10 cellular contexts compared by ENCODE assay signal in the genomic region with DNA sequence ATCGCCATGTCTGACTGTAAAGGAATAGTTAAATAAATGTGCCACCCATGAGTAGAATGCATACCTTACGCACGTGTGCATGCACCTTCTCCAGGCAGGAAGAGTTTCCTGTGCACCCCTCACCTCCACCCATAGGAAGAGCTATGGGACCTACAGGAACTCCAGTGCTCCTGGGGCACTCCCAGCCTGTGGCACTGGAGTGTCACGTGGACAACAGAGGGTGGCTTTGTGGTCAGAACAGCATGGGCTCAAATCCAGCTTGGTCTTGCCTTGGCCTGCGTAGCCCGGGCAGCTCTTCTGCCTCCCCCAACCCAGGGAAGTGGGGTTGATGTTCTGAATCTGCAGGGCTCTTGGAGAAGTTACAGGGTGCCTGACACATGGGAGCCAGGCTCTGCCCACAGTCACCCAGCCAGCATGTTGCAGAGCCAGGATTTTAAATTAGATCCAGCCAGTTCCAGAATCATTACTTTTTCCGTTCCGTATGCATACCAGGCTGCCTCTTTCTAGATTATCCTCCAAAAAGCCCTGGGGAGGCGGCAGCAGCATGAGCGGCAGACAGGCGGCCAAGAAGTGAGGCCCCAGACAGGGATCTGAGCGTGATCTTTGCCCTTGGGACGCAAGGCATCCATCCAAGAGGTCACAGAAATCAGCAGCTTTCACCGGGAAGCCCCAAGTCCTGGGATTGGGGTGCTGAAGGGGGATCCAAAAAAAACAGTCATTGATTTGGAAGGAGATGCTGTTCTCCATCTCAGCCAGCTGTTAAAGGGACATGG.
DNase-seq lines count a peak whose midpoint lies in the region; ATAC-seq and TF ChIP-seq lines count a peak whose summit lies in the region.
"Had no signal": no experiment of that assay in that cellular context is flagged by ENCODE, and none has a peak within 500 bp of the region (broad histone marks: within the 10 kb centered on the region; RNA-seq: fewer than 3 reads in every experiment).

No MANE protein-coding gene starts in this region.

- H3K4me1 ChIP-seq in gastroesophageal sphincter: peaks cover 0 to 8% (median 0%) of the 10 kb centered on the region in 3 donors

- H3K36me3 Mint-ChIP-seq in naive thymus-derived CD8-positive, alpha-beta T cell: no peaks in the 10 kb centered on the region

- no peak overlapping the region for H3K4me3 ChIP-seq in gastroesophageal sphincter

- H3K4me1 Mint-ChIP-seq in naive thymus-derived CD8-positive, alpha-beta T cell: no peaks in the 10 kb centered on the region

- H3K9me3 ChIP-seq in gastroesophageal sphincter: no peaks in the 10 kb centered on the region

- POLR2A ChIA-PET in RWPE1 (lab: Yijun Ruan, JAX; ENCODE audit: low non-redundant PET): no interaction called here
- POLR2A ChIA-PET in naive thymus-derived CD8-positive, alpha-beta T cell (lab: Charles Lee): no interaction called here

- H3K36me3 ChIP-seq in gastroesophageal sphincter: no peaks in the 10 kb centered on the region

- H3K9me3 Mint-ChIP-seq in naive thymus-derived CD8-positive, alpha-beta T cell: no peaks in the 10 kb centered on the region
- H3K9me3 Mint-ChIP-seq: activated T-cell treated with anti-CD3 and anti-CD28 coated beads, Interleukin-2, amount 50 U/mL, for 4 hours had no signal

- no peak overlapping the region for H3K4me3 Mint-ChIP-seq in naive thymus-derived CD8-positive, alpha-beta T cell
- H3K4me3 Mint-ChIP-seq: activated T-cell treated with anti-CD3 and anti-CD28 coated beads, Interleukin-2, amount 50 U/mL, for 4 hours had no signal

- H3K27me3 ChIP-seq in gastroesophageal sphincter: no peaks in the 10 kb centered on the region

- H3K27ac ChIP-seq in RWPE1 (peak overlapping the region; percentile 71), gastroesophageal sphincter (no peak overlapping the region)

- ATAC-seq in gastroesophageal sphincter (peak; percentile 25), GM19023 (IDR thresholded peaks at IDR 0.05; ENCODE audit: unreplicated experiment) (no peak)
- no peak for ATAC-seq in naive thymus-derived CD8-positive, alpha-beta T cell
- ATAC-seq: activated T-cell treated with anti-CD3 and anti-CD28 coated beads, Interleukin-2, amount 50 U/mL, for 4 hours had no signal

- CTCF ChIA-PET in RWPE1 (lab: Yijun Ruan, JAX): interaction anchor here (1.8 kb wide), 1 partner anchor 81 kb away, joined by 4 read pairs; no protein-coding TSS in a partner anchor

- TF ChIP-seq CTCF in RWPE1 (conservative IDR thresholded peaks at IDR 0.05; ENCODE audit: low read depth): no peak
- no peak for TF ChIP-seq CTCF in gastroesophageal sphincter (IDR thresholded peaks at IDR 0.05)

- WGBS in gastroesophageal sphincter (ENCODE audit: low coverage in 1 of 2), 2 donors: 64% methylated on average over 6 of the region's 14 CpGs; no CpG with 5 or more reads in 1 of the 2 donors

- peaks cover 0 to 3% (median 1%) of the 10 kb centered on the region in 5 donors for H3K27me3 Mint-ChIP-seq in naive thymus-derived CD8-positive, alpha-beta T cell

- intact Hi-C loops in posterior vena cava (cut with DNase I): no loop called here

- no peak for TF ChIP-seq EP300 in gastroesophageal sphincter (IDR thresholded peaks at IDR 0.05)

- H3K27ac Mint-ChIP-seq in naive thymus-derived CD8-positive, alpha-beta T cell: no peak overlapping the region

- DNase-seq in Ammon's horn (ENCODE audit: low spot score) (peak; percentile 35), RWPE1 (ENCODE audit: low spot score) (no peak), posterior vena cava (ENCODE audit: low spot score) (peak; percentile 82), NOMO-1 treated with dmso at 0.1 percent for 144 hours (lab: John Stamatoyannopoulos, UW; ENCODE audit: unreplicated experiment) (no peak), iPS-NIHi11 (ENCODE audit: low spot score) (no peak)
- no peak for DNase-seq in naive thymus-derived CD8-positive, alpha-beta T cell
- DNase-seq: activated T-cell treated with anti-CD3 and anti-CD28 coated beads, Interleukin-2, amount 50 U/mL, for 4 hours; stimulated activated CD8-positive, alpha-beta memory T cell treated with anti-CD3 and anti-CD28 coated beads, Interleukin-4, amount 100 ng/mL, for 48 hours had no signal

- no peak for TF ChIP-seq POLR2A in gastroesophageal sphincter (IDR thresholded peaks at IDR 0.05)

Comparison
In these comparisons a context has a peak if more than half of its experiments do, and no peak if none do; other contexts are left out.
1. DNase-seq: peak in Ammon's horn (single experiment) and posterior vena cava (single experiment); none in RWPE1 (single experiment), NOMO-1 treated with dmso at 0.1 percent for 144 hours (single experiment), iPS-NIHi11 (single experiment) and naive thymus-derived CD8-positive, alpha-beta T cell (0 of 10).